ENCODE assay signal across 8 cellular contexts in the genomic region with DNA sequence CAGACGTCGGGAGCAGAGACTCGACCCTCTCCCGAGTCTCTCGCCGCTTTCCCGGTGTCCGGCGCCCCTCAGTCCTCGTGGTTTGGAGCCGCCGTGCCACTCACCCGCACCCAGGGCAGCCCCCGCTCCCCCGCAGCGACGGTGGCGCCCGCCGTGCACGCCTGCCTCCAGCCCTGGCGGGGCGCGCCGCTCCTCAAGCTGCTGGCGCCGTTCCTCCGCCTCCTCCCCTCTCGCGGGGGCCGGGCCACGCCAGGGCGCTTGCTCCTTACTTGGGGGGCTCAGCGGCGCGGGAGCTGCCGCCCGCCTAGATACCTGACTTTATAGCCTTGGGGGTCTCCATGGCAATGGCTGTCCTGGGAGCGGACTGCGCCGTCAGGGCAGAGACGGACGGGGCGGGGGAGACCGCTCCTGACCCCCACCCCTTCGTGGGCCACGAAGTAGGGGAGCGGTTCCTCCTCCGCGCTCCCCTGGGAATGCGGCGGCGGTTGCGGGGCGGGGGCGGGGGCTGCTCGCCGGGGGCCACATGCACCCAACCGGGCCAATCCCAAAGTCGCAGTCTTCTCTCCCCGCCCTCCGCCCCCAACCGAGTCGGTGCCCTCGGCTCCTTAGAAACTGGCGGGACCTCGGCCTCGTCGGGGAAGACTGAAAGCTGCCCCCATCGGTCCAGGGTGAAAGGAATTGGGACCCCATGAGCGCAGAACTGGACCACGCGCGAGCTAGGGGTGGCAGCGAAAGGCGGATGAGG. TPM values are rescaled to one million over a fixed set of nuclear protein-coding genes. Genes with fewer than 3 reads are reported as not detected.
A peak's percentile ranks its signal among the peaks of the same experiment; 100 is the strongest.
DNase-seq lines count a peak whose midpoint lies in the region; ATAC-seq, FAIRE-seq and TF ChIP-seq lines count a peak whose summit lies in the region.

A gene with protein sequence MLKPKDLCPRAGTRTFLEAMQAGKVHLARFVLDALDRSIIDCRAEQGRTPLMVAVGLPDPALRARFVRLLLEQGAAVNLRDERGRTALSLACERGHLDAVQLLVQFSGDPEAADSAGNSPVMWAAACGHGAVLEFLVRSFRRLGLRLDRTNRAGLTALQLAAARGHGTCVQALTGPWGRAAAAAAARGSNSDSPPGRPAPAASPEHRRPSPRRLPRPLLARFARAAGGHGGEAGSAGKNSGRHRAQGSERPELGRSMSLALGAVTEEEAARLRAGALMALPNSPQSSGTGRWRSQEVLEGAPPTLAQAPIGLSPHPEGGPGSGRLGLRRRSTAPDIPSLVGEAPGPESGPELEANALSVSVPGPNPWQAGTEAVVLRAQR (minus strand): TSS at position 195 of the 745 bp plus-strand sequence. CDS start 478 bp downstream, outside the sequence.

- H2AFZ ChIP-seq in parathyroid adenoma = peak within 1 kb of the TSS; percentile 69

- peaks cover 3% of the 10 kb centered on the region for H3K36me3 Mint-ChIP-seq in activated CD4-positive, alpha-beta memory T cell treated with anti-CD3 and anti-CD28 coated beads, Interleukin-2, amount 10 ng/mL, durations not matched to agents 7 days and 5 days (ENCODE audit: low read depth)
- no peaks in the 10 kb centered on the region for H3K36me3 Mint-ChIP-seq in glutamatergic neuron (ENCODE audit: unreplicated experiment)

- TF ChIP-seq POLR2A in esophagus squamous epithelium (IDR thresholded peaks at IDR 0.05) = no peak

- H3K27ac ChIP-seq in HUES6 (ENCODE audit: low read depth, low read length) (no peak within 1 kb of the TSS), esophagus squamous epithelium (no peak within 1 kb of the TSS), parathyroid adenoma (no peak within 1 kb of the TSS)

- peaks cover 40% of the 10 kb centered on the region for H3K27me3 Mint-ChIP-seq in activated CD4-positive, alpha-beta memory T cell treated with anti-CD3 and anti-CD28 coated beads, Interleukin-2, amount 10 ng/mL, durations not matched to agents 7 days and 5 days
- peaks cover 22% of the 10 kb centered on the region for H3K27me3 Mint-ChIP-seq in glutamatergic neuron (ENCODE audit: unreplicated experiment)

- peak within 1 kb of the TSS; percentile 51 for H3K4me3 Mint-ChIP-seq in activated CD4-positive, alpha-beta memory T cell treated with anti-CD3 and anti-CD28 coated beads, Interleukin-2, amount 10 ng/mL, durations not matched to agents 7 days and 5 days
- no peak within 1 kb of the TSS for H3K4me3 Mint-ChIP-seq in glutamatergic neuron (ENCODE audit: unreplicated experiment)

- H3K4me2 ChIP-seq in parathyroid adenoma (ENCODE audit: low read length) = peak within 1 kb of the TSS; percentile 61

- no peaks in the 10 kb centered on the region for H3K9me3 Mint-ChIP-seq in activated CD4-positive, alpha-beta memory T cell treated with anti-CD3 and anti-CD28 coated beads, Interleukin-2, amount 10 ng/mL, durations not matched to agents 7 days and 5 days
- H3K9me3 Mint-ChIP-seq in glutamatergic neuron (ENCODE audit: unreplicated experiment) = no peaks in the 10 kb centered on the region

- CTCF ChIA-PET in activated CD4-positive, alpha-beta memory T cell treated with anti-CD3 and anti-CD28 coated beads, Interleukin-2, amount 10 ng/mL, durations not matched to agents 7 days and 5 days (lab: Charles Lee) = interaction anchor here (0.7 to 2.2 kb wide), 7 partner anchors 9 to 55 kb away, joined by 3 to 10 read pairs (median 5); a partner anchor contains a TSS

- ATAC-seq in GM21447 (IDR thresholded peaks at IDR 0.05; ENCODE audit: unreplicated experiment) = no peak

- no peaks in the 10 kb centered on the region for H3K36me3 ChIP-seq in HUES6 (ENCODE audit: control insufficient read depth, insufficient read depth, low read length)
- peaks cover 0 to 1% (median 0%) of the 10 kb centered on the region in 3 donors for H3K36me3 ChIP-seq in esophagus squamous epithelium
- H3K36me3 ChIP-seq in parathyroid adenoma (ENCODE audit: control insufficient read depth, insufficient read depth, low read length) = no peaks in the 10 kb centered on the region

- POLR2A ChIA-PET in activated CD4-positive, alpha-beta memory T cell treated with anti-CD3 and anti-CD28 coated beads, Interleukin-2, amount 10 ng/mL, durations not matched to agents 7 days and 5 days (lab: Charles Lee) = interaction anchor here (0.6 to 1.5 kb wide), 6 partner anchors 9 to 184 kb away, joined by 3 to 6 read pairs (median 3); a partner anchor contains a TSS

- WGBS in esophagus squamous epithelium, 2 donors = 24 to 58% methylated on average over 2 to 3 of the region's 76 CpGs

- DNase-seq in D721Med (ENCODE audit: insufficient read length, low spot score) (peak; percentile 72), esophagus squamous epithelium (lab: John Stamatoyannopoulos, UW) (no peak), cortex of kidney (lab: John Stamatoyannopoulos, UW) (no peak), glutamatergic neuron (no peak)
- DNase-seq in activated CD4-positive, alpha-beta memory T cell treated with anti-CD3 and anti-CD28 coated beads, Interleukin-2, amount 10 ng/mL, durations not matched to agents 7 days and 5 days = peak; percentile 36

- no peak for FAIRE-seq in D721Med (lab: Jason Lieb, UNC)

- no peaks in the 10 kb centered on the region for H3K4me1 Mint-ChIP-seq in activated CD4-positive, alpha-beta memory T cell treated with anti-CD3 and anti-CD28 coated beads, Interleukin-2, amount 10 ng/mL, durations not matched to agents 7 days and 5 days
- no peaks in the 10 kb centered on the region for H3K4me1 Mint-ChIP-seq in glutamatergic neuron (ENCODE audit: low read depth, unreplicated experiment)

- H3K27me3 ChIP-seq in HUES6 (ENCODE audit: control insufficient read depth, insufficient read depth, low read length) = peaks cover 86% of the 10 kb centered on the region
- peaks cover 23 to 96% (median 33%) of the 10 kb centered on the region in 4 donors for H3K27me3 ChIP-seq in esophagus squamous epithelium
- H3K27me3 ChIP-seq in parathyroid adenoma (ENCODE audit: control insufficient read depth, insufficient read depth, low read length) = no peaks in the 10 kb centered on the region

- H3K27ac Mint-ChIP-seq in activated CD4-positive, alpha-beta memory T cell treated with anti-CD3 and anti-CD28 coated beads, Interleukin-2, amount 10 ng/mL, durations not matched to agents 7 days and 5 days = no peak within 1 kb of the TSS
- no peak within 1 kb of the TSS for H3K27ac Mint-ChIP-seq in glutamatergic neuron (ENCODE audit: unreplicated experiment)

- H3K9me3 ChIP-seq in HUES6 (ENCODE audit: control insufficient read depth, insufficient read depth, low read depth, low read length) = no peaks in the 10 kb centered on the region
- no peaks in the 10 kb centered on the region for H3K9me3 ChIP-seq in esophagus squamous epithelium
- no peaks in the 10 kb centered on the region for H3K9me3 ChIP-seq in parathyroid adenoma (ENCODE audit: control insufficient read depth, low read length)

- H3K4me3 ChIP-seq in HUES6 (ENCODE audit: low read depth, low read length) = peak within 1 kb of the TSS; percentile 58
- peak within 1 kb of the TSS; percentile 25 to 61 (median 48) for H3K4me3 ChIP-seq in esophagus squamous epithelium
- H3K4me3 ChIP-seq in parathyroid adenoma (ENCODE audit: low read depth, low read length) = no peak within 1 kb of the TSS

- intact Hi-C loops in esophagus squamous epithelium (cut with DNase I) = loop anchor here (5.0 kb wide), 2 partner anchors 84 to 139 kb away; no protein-coding TSS in a partner anchor

- H3K79me2 ChIP-seq in parathyroid adenoma = no peaks in the 10 kb centered on the region

- H3K4me1 ChIP-seq in HUES6 (ENCODE audit: control insufficient read depth, insufficient read depth, low read length) (peaks cover 59% of the 10 kb centered on the region), esophagus squamous epithelium (peaks cover 23 to 51% (median 27%) of the 10 kb centered on the region in 3 donors), parathyroid adenoma (peaks cover 2% of the 10 kb centered on the region)

- H3K9ac ChIP-seq in HUES6 (ENCODE audit: low read length) (peak within 1 kb of the TSS; percentile 24), parathyroid adenoma (no peak within 1 kb of the TSS)

- TF ChIP-seq CTCF in D721Med (IDR thresholded peaks at IDR 0.05; ENCODE audit: insufficient read depth, missing control alignments) (no peak), esophagus squamous epithelium (IDR thresholded peaks at IDR 0.05) (no peak), parathyroid adenoma (IDR thresholded peaks at IDR 0.05) (no peak), glutamatergic neuron (IDR thresholded peaks at IDR 0.05; ENCODE audit: partially characterized antibody, unreplicated experiment) (no peak)

RNA-seq across cellular contexts. Expression of the gene that starts here (rescaled TPM):
- total RNA-seq in activated CD4-positive, alpha-beta memory T cell treated with anti-CD3 and anti-CD28 coated beads, Interleukin-2, amount 10 ng/mL, durations not matched to agents 7 days and 5 days = not detected
- total RNA-seq in esophagus squamous epithelium = not detected
- not detected for total RNA-seq in glutamatergic neuron (ENCODE audit: unreplicated experiment)

Comparison
In these comparisons a context has a peak if more than half of its experiments do, and no peak if none do; other contexts are left out.
1. Peak in DNase-seq in activated CD4-positive, alpha-beta memory T cell treated with anti-CD3 and anti-CD28 coated beads, Interleukin-2, amount 10 ng/mL, durations not matched to agents 7 days and 5 days; RNA of the gene not detected or under 1 TPM.